ENCODE assay signal across 9 cellular contexts in genomic region chr12:114662512-114663177, GRCh38. TPM values are rescaled to one million over a fixed set of nuclear protein-coding genes. Genes with fewer than 3 reads are reported as not detected.
DNase-seq lines count a peak whose midpoint lies in the region; ATAC-seq and TF ChIP-seq lines count a peak whose summit lies in the region.
"Had no signal": no experiment of that assay in that cellular context is flagged by ENCODE, and none has a peak within 500 bp of the region (broad histone marks: within the 10 kb centered on the region; RNA-seq: fewer than 3 reads in every experiment).

No MANE protein-coding gene starts in this region.

- no peaks in the 10 kb centered on the region for H3K79me2 ChIP-seq in Karpas-422 (ENCODE audit: low read length)

- H3K36me3 ChIP-seq in Karpas-422 (ENCODE audit: insufficient read depth, low read length) (no peaks in the 10 kb centered on the region), heart left ventricle (no peaks in the 10 kb centered on the region)

- no peak for ATAC-seq in activated naive CD8-positive, alpha-beta T cell treated with anti-CD3 and anti-CD28 coated beads, Interleukin-2, amount 10 ng/mL, durations not matched to agents 7 days and 5 days (ENCODE audit: low read depth)
- ATAC-seq in heart left ventricle (peak in 3 of 4 donors; percentile 31 to 63 (median 50)), HG03457 (IDR thresholded peaks at IDR 0.05; ENCODE audit: unreplicated experiment) (no peak), HG03159 (IDR thresholded peaks at IDR 0.05; ENCODE audit: unreplicated experiment) (no peak)

- no peak overlapping the region for H3K4me2 ChIP-seq in Karpas-422 (ENCODE audit: low read depth, low read length, poor library complexity, severe bottlenecking)

- H3K4me1 ChIP-seq in Karpas-422 (ENCODE audit: low read length) (no peaks in the 10 kb centered on the region), heart left ventricle (peaks cover 0 to 20% (median 4%) of the 10 kb centered on the region in 12 donors)

- H3K9me2 ChIP-seq in Karpas-422 (replicated peaks; ENCODE audit: insufficient read depth, low read length), result no peaks in the 10 kb centered on the region

- H3K4me3 ChIP-seq in Karpas-422 (ENCODE audit: low read length) (no peak overlapping the region), heart left ventricle (no peak overlapping the region)

- POLR2A ChIA-PET in activated naive CD8-positive, alpha-beta T cell treated with anti-CD3 and anti-CD28 coated beads, Interleukin-2, amount 10 ng/mL, durations not matched to agents 7 days and 5 days (lab: Charles Lee), result no interaction called here

- H3K4me3 Mint-ChIP-seq in activated naive CD8-positive, alpha-beta T cell treated with anti-CD3 and anti-CD28 coated beads, Interleukin-2, amount 10 ng/mL, durations not matched to agents 7 days and 5 days, result no peak overlapping the region

- TF ChIP-seq CTCF in heart left ventricle (IDR thresholded peaks at IDR 0.05), result peak; percentile 89 to 96 (median 94)

- H3K27ac Mint-ChIP-seq in activated naive CD8-positive, alpha-beta T cell treated with anti-CD3 and anti-CD28 coated beads, Interleukin-2, amount 10 ng/mL, durations not matched to agents 7 days and 5 days, result no peak overlapping the region

- H2AFZ ChIP-seq in Karpas-422 (ENCODE audit: low read length), result no peak overlapping the region

- H3K27ac ChIP-seq in Karpas-422 (ENCODE audit: low read length) (no peak overlapping the region), heart left ventricle (no peak overlapping the region)

- no peaks in the 10 kb centered on the region for H3K36me3 Mint-ChIP-seq in activated naive CD8-positive, alpha-beta T cell treated with anti-CD3 and anti-CD28 coated beads, Interleukin-2, amount 10 ng/mL, durations not matched to agents 7 days and 5 days

- no peak overlapping the region for H3K9ac ChIP-seq in Karpas-422 (ENCODE audit: low read length)

- H3K27me3 ChIP-seq in Karpas-422 (ENCODE audit: low read length) (no peaks in the 10 kb centered on the region), heart left ventricle (peaks cover 24 to 70% (median 37%) of the 10 kb centered on the region in 9 donors)

- H3K9me3 Mint-ChIP-seq in activated naive CD8-positive, alpha-beta T cell treated with anti-CD3 and anti-CD28 coated beads, Interleukin-2, amount 10 ng/mL, durations not matched to agents 7 days and 5 days, result no peaks in the 10 kb centered on the region

- intact Hi-C loops in heart left ventricle (cut with DNase I), result loop anchor here in 9 of 10 donors (1.0 to 10.0 kb wide), 8 partner anchors 502 to 1256 kb away; no protein-coding TSS in a partner anchor

- H4K20me1 ChIP-seq in Karpas-422 (ENCODE audit: insufficient read depth, low read depth, low read length), result no peaks in the 10 kb centered on the region

- DNase-seq in DMS114 treated with DMSO at 0.1 percent for 48 hours (lab: John Stamatoyannopoulos, UW; ENCODE audit: unreplicated experiment) (peak; percentile 65), Karpas-422 (peak; percentile 78), SK-N-DZ (ENCODE audit: low spot score) (peak; percentile 67), heart left ventricle (peak in 4 of 5 donors; percentile 55 to 69 (median 64)), retina (peak; percentile 79)
- peak; percentile 67 for DNase-seq in activated naive CD8-positive, alpha-beta T cell treated with anti-CD3 and anti-CD28 coated beads, Interleukin-2, amount 10 ng/mL, durations not matched to agents 7 days and 5 days

- 1 to 5% (median 2%) methylated on average over 3 of the region's 3 CpGs for WGBS in heart left ventricle, 4 donors

- no peak for TF ChIP-seq POLR2A in heart left ventricle (IDR thresholded peaks at IDR 0.05)

- H3K9me3 ChIP-seq in Karpas-422 (ENCODE audit: low read length) (no peaks in the 10 kb centered on the region), heart left ventricle (no peaks in the 10 kb centered on the region)

- peaks cover 40% of the 10 kb centered on the region for H3K27me3 Mint-ChIP-seq in activated naive CD8-positive, alpha-beta T cell treated with anti-CD3 and anti-CD28 coated beads, Interleukin-2, amount 10 ng/mL, durations not matched to agents 7 days and 5 days

- peaks cover 6% of the 10 kb centered on the region for H3K4me1 Mint-ChIP-seq in activated naive CD8-positive, alpha-beta T cell treated with anti-CD3 and anti-CD28 coated beads, Interleukin-2, amount 10 ng/mL, durations not matched to agents 7 days and 5 days

RNA-seq across cellular contexts. Expression of gene TBX3, which starts 21.3 kb away (rescaled TPM):
- not detected in 2 replicates for total RNA-seq in Karpas-422 (2014; rRNA removed; shearing (Covaris generic); ENCODE audit: low replicate concordance)
- 30.6 and 37.3 TPM in 2 replicates for polyA plus RNA-seq in SK-N-DZ (2014; cell fraction: cytosol; rRNA removed)
- polyA plus RNA-seq in SK-N-DZ (2014; cell fraction: nucleus; rRNA removed), result 52.0 and 72.6 TPM in 2 replicates
- total RNA-seq in activated naive CD8-positive, alpha-beta T cell treated with anti-CD3 and anti-CD28 coated beads, Interleukin-2, amount 10 ng/mL, durations not matched to agents 7 days and 5 days, result not detected
- total RNA-seq in heart left ventricle, result 10 to 100 TPM; 10.3 to 31.3 (median 16.2) TPM
- polyA plus RNA-seq in heart left ventricle, result 10 to 100 TPM; 11.4 to 11.6 TPM
- total RNA-seq: T-helper 2 cell treated with Interferon-gamma antibody and Interleukin-4, amounts not matched to agents 100 ng/mL and 5 ng/mL, for 36 hours had no signal

Comparison
In these comparisons a context has a peak if more than half of its experiments do, and no peak if none do; other contexts are left out.
1. ATAC-seq: peak in heart left ventricle (3 of 4); none in activated naive CD8-positive, alpha-beta T cell treated with anti-CD3 and anti-CD28 coated beads, Interleukin-2, amount 10 ng/mL, durations not matched to agents 7 days and 5 days (single experiment), HG03457 (single experiment) and HG03159 (single experiment).
2. RNA of gene TBX3, which starts 21.3 kb away (total RNA-seq): 10.3 to 31.3 TPM in heart left ventricle; not detected in Karpas-422 and not detected in activated naive CD8-positive, alpha-beta T cell treated with anti-CD3 and anti-CD28 coated beads, Interleukin-2, amount 10 ng/mL, durations not matched to agents 7 days and 5 days; every median in the first group is over 10 times any median in the second.
3. Peak in every context shown above with its lines, with median percentiles within 50 percentile points of each other: DNase-seq.